18 cellular contexts compared by ENCODE assay signal in the genomic region with DNA sequence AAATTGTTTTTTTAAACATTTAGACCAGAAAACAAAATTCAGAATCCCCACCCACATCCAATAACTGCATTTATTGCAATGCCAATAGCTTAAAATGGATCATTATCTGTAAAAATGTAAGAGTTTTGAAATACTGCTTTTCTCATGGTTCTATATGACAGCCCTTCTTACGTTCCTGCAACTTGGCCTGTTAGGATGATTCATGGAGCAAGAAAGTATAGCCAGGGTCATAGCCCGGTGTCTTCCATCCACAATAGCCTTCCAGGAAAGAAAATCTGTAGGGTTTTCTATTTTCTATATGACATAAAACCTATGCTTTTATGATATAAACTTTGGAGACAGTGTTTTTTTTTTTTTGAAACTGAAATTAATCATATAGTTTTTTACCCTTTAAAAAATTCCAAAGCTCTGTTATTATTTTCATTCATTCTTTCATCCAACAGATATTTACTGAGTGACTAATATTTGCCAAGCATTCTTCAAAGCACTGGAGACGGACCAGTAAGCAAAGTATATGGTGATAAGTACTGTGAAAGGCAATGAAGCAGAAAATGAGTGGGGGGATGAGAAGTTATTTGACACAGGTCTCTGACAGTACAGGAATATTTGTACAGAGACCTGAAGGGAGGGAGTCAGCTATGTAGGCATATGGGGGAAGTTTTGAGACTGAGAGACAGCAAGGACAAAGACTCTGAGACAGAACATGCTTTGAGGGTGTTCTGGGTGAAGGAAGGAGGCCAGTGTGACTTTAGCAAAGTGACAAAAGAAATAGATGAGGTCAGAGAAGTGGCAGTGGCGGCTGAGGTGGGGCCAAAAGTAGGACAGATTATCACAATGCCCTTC. TPM values are rescaled to one million over a fixed set of nuclear protein-coding genes. Genes with fewer than 3 reads are reported as not detected.
A peak's percentile ranks its signal among the peaks of the same experiment; 100 is the strongest.
DNase-seq lines count a peak whose midpoint lies in the region; ATAC-seq, FAIRE-seq and TF ChIP-seq lines count a peak whose summit lies in the region.
"Had no signal": no experiment of that assay in that cellular context is flagged by ENCODE, and none has a peak within 500 bp of the region (broad histone marks: within the 10 kb centered on the region; RNA-seq: fewer than 3 reads in every experiment).

No MANE protein-coding gene starts in this region.

- peak overlapping the region; percentile 68 to 86 for H3K27ac ChIP-seq in A549
- H3K27ac ChIP-seq: HL-60 had no signal

- H3K4me2 ChIP-seq in A549: peak overlapping the region; percentile 81

- TF ChIP-seq POLR2A in A549 (IDR thresholded peaks at IDR 0.05; ENCODE audit: low read length): no peak

- no peaks in the 10 kb centered on the region for H3K36me3 ChIP-seq in adipocyte (ENCODE audit: control insufficient read depth, insufficient read depth, low read length, severe bottlenecking)

- no peak overlapping the region for H3K4me3 ChIP-seq in A549
- H3K4me3 ChIP-seq in adipocyte (ENCODE audit: low read length): no peak overlapping the region
- H3K4me3 ChIP-seq in fibroblast of villous mesenchyme (ENCODE audit: low read depth, low read length): no peak overlapping the region

- no peaks in the 10 kb centered on the region for H3K27me3 ChIP-seq in adipocyte (replicated peaks; ENCODE audit: control insufficient read depth, insufficient read depth, low read length)

- TF ChIP-seq CTCF in A549 (IDR thresholded peaks at IDR 0.05) (no peak), fibroblast of villous mesenchyme (IDR thresholded peaks at IDR 0.05; ENCODE audit: insufficient read depth, low read depth, low read length) (no peak)

- 0% methylated on average over 4 of the region's 4 CpGs for WGBS in A549 (ENCODE audit: missing lambda C conversion rate)

- H3K9me3 ChIP-seq in A549 (no peaks in the 10 kb centered on the region), adipocyte (ENCODE audit: control insufficient read depth, low read length) (no peaks in the 10 kb centered on the region)

- H3K9ac ChIP-seq in adipocyte (ENCODE audit: low read length): no peak overlapping the region

- TF ChIP-seq EP300 in A549 (IDR thresholded peaks at IDR 0.05): peak; percentile 16 to 25; a peak in 2 of 5 replicates

- peak; percentile 87 to 89 for ATAC-seq in A549
- ATAC-seq: esophagus mucosa had no signal

- POLR2A ChIA-PET in A549 (lab: Yijun Ruan, JAX): interaction anchor here (0.6 kb wide), 1 partner anchor 186 kb away, joined by 3 read pairs; a partner anchor contains a TSS

- FAIRE-seq in A549 (lab: Jason Lieb, UNC) (no peak), HTR-8/SVneo (lab: Jason Lieb, UNC) (no peak)
- FAIRE-seq: GM12891 had no signal

- H3K4me1 ChIP-seq in A549 (peaks cover 53% of the 10 kb centered on the region), adipocyte (ENCODE audit: control insufficient read depth, insufficient read depth, low read length) (peaks cover 22% of the 10 kb centered on the region)

- no peak for TF ChIP-seq RAD21 in A549 (conservative IDR thresholded peaks at IDR 0.05 in 1 of 2, IDR thresholded peaks at IDR 0.05 in 1 of 2)

- DNase-seq in A549 (ENCODE audit: low read depth in 1 of 2, low spot score in 1 of 2): peak; percentile 28 to 40
- peak; percentile 73 for DNase-seq in HT1080 (ENCODE audit: low read depth)
- DNase-seq in adipocyte (ENCODE audit: low read depth): peak; percentile 45
- DNase-seq in fibroblast of villous mesenchyme (ENCODE audit: low read depth): peak; percentile 45
- DNase-seq in NCI-H146 treated with DMSO at 0.1 percent for 48 hours (lab: John Stamatoyannopoulos, UW; ENCODE audit: unreplicated experiment): no peak
- no peak for DNase-seq in 8988T
- no peak for DNase-seq in HTR-8/SVneo (ENCODE audit: insufficient read length, low spot score)
- no peak for DNase-seq in iPS-NIHi7 (ENCODE audit: extremely low spot score)
- DNase-seq: activated naive CD4-positive, alpha-beta T cell; DMS79; stimulated activated CD4-positive, alpha-beta T cell treated with anti-CD3 and anti-CD28 coated beads, Interleukin-15, amount 100 ng/mL, for 24 hours; T1000; trophoblast cell had no signal

- CTCF ChIA-PET in A549 (lab: Yijun Ruan, JAX): interaction anchor here (1.1 to 1.2 kb wide), 2 partner anchors 9 to 510 kb away, joined by 3 read pairs; no protein-coding TSS in a partner anchor

TF ChIP-seq in A549, 52 proteins besides CTCF, POLR2A, EP300 and RAD21:
- TF ChIP-seq CHD4 (IDR thresholded peaks at IDR 0.05; ENCODE audit: borderline replicate concordance) (no peak), BHLHE40 (IDR thresholded peaks at IDR 0.05; ENCODE audit: low read depth, low read length) (no peak), HOXB13 (CRISPR knock-in tag; IDR thresholded peaks at IDR 0.05; ENCODE audit: low read depth) (no peak), SMC3 (IDR thresholded peaks at IDR 0.05) (0 out of 3 replicates have a peak, but pooled peaks have one; percentile 6), GATA3 (IDR thresholded peaks at IDR 0.05; ENCODE audit: borderline replicate concordance) (peak; percentile 66; the same call in 1 of the 2 replicates), FOSL2 (IDR thresholded peaks at IDR 0.05) (no peak), FOSL2 (CRISPR knock-in tag; IDR thresholded peaks at IDR 0.05) (peak; percentile 74), ZNF302 (CRISPR knock-in tag; IDR thresholded peaks at IDR 0.05) (no peak), FOSB (CRISPR knock-in tag; IDR thresholded peaks at IDR 0.05) (no peak), ZC3H11A (IDR thresholded peaks at IDR 0.05) (no peak), JUN (IDR thresholded peaks at IDR 0.05) (peak in 1 of 2 experiments; percentile 27; a peak in 1 of 5 replicates), JUNB (IDR thresholded peaks at IDR 0.05) (peak; percentile 91)

RNA-seq across cellular contexts. Expression of a gene that starts 29.0 kb away (rescaled TPM):
- polyA plus RNA-seq in A549 (2011; rRNA removed) (not detected in 2 replicates), A549 (2017; fragmentation: RNase III; extraction: RNeasy Plus Mini Kit Qiagen cat#74134 plus additional on column Dnase treatment) (not detected in 3 replicates)
- polyA plus RNA-seq in A549 (2012; cell fraction: cytosol; rRNA removed): not detected in 2 replicates
- polyA plus RNA-seq in A549 (2012; cell fraction: nucleus; rRNA removed): not detected in 2 replicates
- not detected in 2 replicates for polyA minus RNA-seq in A549 (2011; rRNA and poly(A)+ RNA removed)
- total RNA-seq in HT1080 (2014; rRNA removed; shearing (Covaris generic)): not detected in 2 replicates
- not detected in 2 replicates for polyA plus RNA-seq in HT1080 (2015; cell fraction: cytosol; rRNA removed)
- 0.03 TPM in 1 of 2 replicates, not detected in the other for polyA plus RNA-seq in HT1080 (2015; cell fraction: nucleus; rRNA removed)
- total RNA-seq in fibroblast of villous mesenchyme: under 0.01 TPM in 1 of 2 replicates, not detected in the other
- total RNA-seq: esophagus mucosa, mesothelial cell of epicardium had no signal
- polyA plus RNA-seq: AG04450 had no signal

Comparison
In these comparisons a context has a peak if more than half of its experiments do, and no peak if none do; other contexts are left out.
1. DNase-seq: peak in A549 (2 of 2), HT1080 (single experiment), adipocyte (single experiment) and fibroblast of villous mesenchyme (single experiment); none in NCI-H146 treated with DMSO at 0.1 percent for 48 hours (single experiment), 8988T (single experiment), HTR-8/SVneo (single experiment) and iPS-NIHi7 (single experiment).